ENCODE assay signal across 18 cellular contexts in the genomic region with DNA sequence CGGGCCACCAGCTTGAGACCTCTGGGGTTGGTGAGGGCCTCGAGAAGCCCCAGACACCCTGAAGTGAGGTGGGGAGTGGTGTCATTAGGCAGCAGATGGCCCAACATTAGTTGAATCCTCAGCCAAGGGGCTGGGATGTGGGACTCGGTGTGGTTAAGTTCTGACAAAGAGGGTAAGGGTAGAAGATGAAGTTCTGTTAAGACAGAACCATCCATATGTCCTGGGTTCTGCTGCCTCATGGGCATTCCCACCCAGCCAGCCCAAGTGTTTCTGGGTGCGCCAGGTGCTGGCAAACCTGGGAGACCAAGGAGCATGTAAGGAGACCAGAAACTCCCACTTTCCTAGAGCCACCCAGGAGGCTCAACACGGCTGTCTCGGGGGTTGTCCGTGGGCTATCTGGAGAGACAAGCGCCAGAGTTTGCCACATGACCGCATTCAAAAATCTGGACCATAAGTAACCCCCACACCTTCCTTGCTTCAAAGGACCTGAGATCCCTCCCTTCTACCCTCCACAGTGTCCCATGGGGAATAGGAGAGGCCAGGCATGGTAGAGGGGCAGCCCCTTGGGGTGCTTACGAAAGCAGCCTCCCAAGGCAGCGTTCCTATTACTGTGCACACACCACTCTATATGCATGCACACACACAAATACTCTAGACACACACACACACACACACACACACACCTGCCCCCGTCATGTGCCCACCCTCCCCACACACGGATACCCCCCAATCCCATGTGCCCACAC.
DNase-seq lines count a peak whose midpoint lies in the region; ATAC-seq and TF ChIP-seq lines count a peak whose summit lies in the region.
"Had no signal": no experiment of that assay in that cellular context is flagged by ENCODE, and none has a peak within 500 bp of the region (broad histone marks: within the 10 kb centered on the region; RNA-seq: fewer than 3 reads in every experiment).

No MANE protein-coding gene starts in this region.

- H3K27ac ChIP-seq in hepatocyte: no peak overlapping the region
- H3K27ac ChIP-seq: SK-N-MC had no signal

- DNase-seq in DMS 273 (lab: John Stamatoyannopoulos, UW; ENCODE audit: unreplicated experiment): peak; percentile 54
- peak; percentile 68 for DNase-seq in NB4 (ENCODE audit: low read depth)
- peak; percentile 26 for DNase-seq in left lobe of liver (ENCODE audit: low spot score)
- peak; percentile 23 for DNase-seq in stimulated activated naive B cell treated with anti-CD40 and anti-IgM and Interleukin-4, amounts not matched to agents 10 μg/mL and 1 μg/mL and 100 μg/mL, for 72 hours
- no peak for DNase-seq in hepatocyte (ENCODE audit: low spot score)
- DNase-seq in NCI-H510A treated with DMSO at 0.1 percent for 48 hours (lab: John Stamatoyannopoulos, UW): no peak
- no peak for DNase-seq in progenitor cell of endocrine pancreas (ENCODE audit: low spot score, unreplicated experiment)
- DNase-seq: AML-193; CD4-positive, CD25-positive, alpha-beta regulatory T cell; Karpas-422; NCI-H1092 treated with DMSO at 0.1 percent for 48 hours; NCI-H1694; SHP77 had no signal

- H3K4me3 ChIP-seq in NB4 (ENCODE audit: low read depth, low read length): peak overlapping the region; percentile 38
- no peak overlapping the region for H3K4me3 ChIP-seq in hepatocyte
- H3K4me3 ChIP-seq: GM23338, SK-N-MC had no signal

- H4K20me1 ChIP-seq in hepatocyte (ENCODE audit: insufficient read depth, poor library complexity, severe bottlenecking): no peaks in the 10 kb centered on the region

- H3K27me3 ChIP-seq in hepatocyte: no peaks in the 10 kb centered on the region

- H3K79me2 ChIP-seq in hepatocyte: no peaks in the 10 kb centered on the region

- no peak overlapping the region for H3K27ac Mint-ChIP-seq in stimulated activated naive B cell treated with anti-CD40 and anti-IgM and Interleukin-4, amounts not matched to agents 10 μg/mL and 1 μg/mL and 100 μg/mL, for 72 hours
- H3K27ac Mint-ChIP-seq in progenitor cell of endocrine pancreas: no peak overlapping the region
- H3K27ac Mint-ChIP-seq: GM23338 had no signal

- H3K9me3 ChIP-seq in hepatocyte (ENCODE audit: low read depth): no peaks in the 10 kb centered on the region
- H3K9me3 ChIP-seq: Caco-2 had no signal

- WGBS in hepatocyte (ENCODE audit: low lambda C conversion rate, missing lambda C conversion rate): 91% methylated on average over 11 of the region's 13 CpGs

- H3K4me1 Mint-ChIP-seq in stimulated activated naive B cell treated with anti-CD40 and anti-IgM and Interleukin-4, amounts not matched to agents 10 μg/mL and 1 μg/mL and 100 μg/mL, for 72 hours: peaks cover 26 to 27% of the 10 kb centered on the region in 2 donors
- H3K4me1 Mint-ChIP-seq in progenitor cell of endocrine pancreas (ENCODE audit: low read depth): peaks cover 2% of the 10 kb centered on the region

- no peaks in the 10 kb centered on the region for H3K9me2 ChIP-seq in hepatocyte (replicated peaks; ENCODE audit: insufficient read depth)

- ATAC-seq in left lobe of liver: no peak
- peak; percentile 75 to 83 for ATAC-seq in stimulated activated naive B cell treated with anti-CD40 and anti-IgM and Interleukin-4, amounts not matched to agents 10 μg/mL and 1 μg/mL and 100 μg/mL, for 72 hours (replicated peaks)
- ATAC-seq: GM23338, HCT116 had no signal

- no peaks in the 10 kb centered on the region for H3K36me3 ChIP-seq in hepatocyte (replicated peaks; ENCODE audit: insufficient read depth, low read depth)

- no peak for TF ChIP-seq POLR2A in NB4 (IDR thresholded peaks at IDR 0.05; ENCODE audit: extremely low read depth, insufficient read length)

- H2AFZ ChIP-seq in hepatocyte: no peak overlapping the region
- H2AFZ ChIP-seq: GM23338 had no signal

- peaks cover 13 to 21% of the 10 kb centered on the region in 2 donors for H3K27me3 Mint-ChIP-seq in stimulated activated naive B cell treated with anti-CD40 and anti-IgM and Interleukin-4, amounts not matched to agents 10 μg/mL and 1 μg/mL and 100 μg/mL, for 72 hours
- no peaks in the 10 kb centered on the region for H3K27me3 Mint-ChIP-seq in progenitor cell of endocrine pancreas
- H3K27me3 Mint-ChIP-seq: CD4-positive, CD25-positive, alpha-beta regulatory T cell; IgD-negative memory B cell had no signal

- H3K9me3 Mint-ChIP-seq in stimulated activated naive B cell treated with anti-CD40 and anti-IgM and Interleukin-4, amounts not matched to agents 10 μg/mL and 1 μg/mL and 100 μg/mL, for 72 hours: peaks cover 7 to 8% of the 10 kb centered on the region in 2 donors
- no peaks in the 10 kb centered on the region for H3K9me3 Mint-ChIP-seq in progenitor cell of endocrine pancreas (ENCODE audit: low read depth)
- H3K9me3 Mint-ChIP-seq: GM23338 had no signal

- no peak for TF ChIP-seq CTCF in NB4 (IDR thresholded peaks at IDR 0.05; ENCODE audit: low read depth, low read length)
- no peak for TF ChIP-seq CTCF in hepatocyte (IDR thresholded peaks at IDR 0.05; ENCODE audit: poor library complexity)
- no peak for TF ChIP-seq CTCF in progenitor cell of endocrine pancreas (IDR thresholded peaks at IDR 0.05; ENCODE audit: unreplicated experiment)

- peak overlapping the region; percentile 1 to 70 for H3K4me3 Mint-ChIP-seq in stimulated activated naive B cell treated with anti-CD40 and anti-IgM and Interleukin-4, amounts not matched to agents 10 μg/mL and 1 μg/mL and 100 μg/mL, for 72 hours
- H3K4me3 Mint-ChIP-seq in progenitor cell of endocrine pancreas (ENCODE audit: low read depth): no peak overlapping the region
- H3K4me3 Mint-ChIP-seq: CD4-positive, CD25-positive, alpha-beta regulatory T cell; GM23338 had no signal

- no peaks in the 10 kb centered on the region for H3K4me1 ChIP-seq in hepatocyte (ENCODE audit: insufficient read depth)
- H3K4me1 ChIP-seq: Caco-2 had no signal

- no peaks in the 10 kb centered on the region for H3K36me3 Mint-ChIP-seq in stimulated activated naive B cell treated with anti-CD40 and anti-IgM and Interleukin-4, amounts not matched to agents 10 μg/mL and 1 μg/mL and 100 μg/mL, for 72 hours
- peaks cover 2% of the 10 kb centered on the region for H3K36me3 Mint-ChIP-seq in progenitor cell of endocrine pancreas (ENCODE audit: insufficient read depth)
- H3K36me3 Mint-ChIP-seq: CD4-positive, CD25-positive, alpha-beta regulatory T cell had no signal

- H3K4me2 ChIP-seq in hepatocyte: no peak overlapping the region
- H3K4me2 ChIP-seq: GM23338 had no signal

Comparison
In these comparisons a context has a peak if more than half of its experiments do, and no peak if none do; other contexts are left out.
1. DNase-seq: peak in DMS 273 (single experiment), NB4 (single experiment), left lobe of liver (single experiment) and stimulated activated naive B cell treated with anti-CD40 and anti-IgM and Interleukin-4, amounts not matched to agents 10 μg/mL and 1 μg/mL and 100 μg/mL, for 72 hours (single experiment); none in hepatocyte (single experiment), NCI-H510A treated with DMSO at 0.1 percent for 48 hours (single experiment) and progenitor cell of endocrine pancreas (single experiment).